Comparison of ENCODE assay signal across 25 cellular contexts in the genomic region with DNA sequence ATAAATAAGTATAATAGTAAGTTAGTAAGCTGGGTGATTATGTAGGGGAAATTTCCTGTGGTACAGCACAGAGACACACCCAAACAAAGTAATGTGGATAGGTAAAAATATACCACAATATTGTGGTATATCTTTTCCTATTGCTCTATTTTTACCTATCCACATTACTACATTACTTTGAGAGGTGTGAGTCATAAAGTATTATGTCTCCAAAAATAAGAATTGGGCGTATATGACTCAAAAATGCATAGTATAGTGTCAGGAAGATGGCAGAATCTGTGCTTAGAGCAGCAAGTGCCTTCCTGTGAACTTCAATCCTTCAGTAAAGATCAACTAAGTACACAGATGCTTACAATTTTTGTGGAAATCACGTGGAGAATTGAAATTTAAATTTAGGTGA. TPM values are rescaled to one million over a fixed set of nuclear protein-coding genes. Genes with fewer than 3 reads are reported as not detected.
DNase-seq lines count a peak whose midpoint lies in the region; ATAC-seq, FAIRE-seq and TF ChIP-seq lines count a peak whose summit lies in the region.
"Had no signal": no experiment of that assay in that cellular context is flagged by ENCODE, and none has a peak within 500 bp of the region (broad histone marks: within the 10 kb centered on the region; RNA-seq: fewer than 3 reads in every experiment).

No MANE protein-coding gene starts in this region.

- peak overlapping the region; percentile 34 for H3K27ac Mint-ChIP-seq in activated T-cell treated with anti-CD3 and anti-CD28 coated beads, Interleukin-2, amount 50 U/mL, for 72 hours
- H3K27ac Mint-ChIP-seq in activated naive CD8-positive, alpha-beta T cell treated with anti-CD3 and anti-CD28 coated beads for 36 hours: peak overlapping the region; percentile 97
- H3K27ac Mint-ChIP-seq in progenitor cell of endocrine pancreas: no peak overlapping the region
- H3K27ac Mint-ChIP-seq: neural progenitor cell, WTC11 had no signal

- no peak for DNase-seq in activated T-cell treated with anti-CD3 and anti-CD28 coated beads, Interleukin-2, amount 50 U/mL, for 72 hours
- no peak for DNase-seq in activated T-cell treated with anti-CD3 and anti-CD28 coated beads, Interleukin-2, amount 50 U/mL, for 48 hours
- DNase-seq in RWPE2 (ENCODE audit: low spot score) (no peak), NCI-H146 (lab: John Stamatoyannopoulos, UW) (no peak), urothelium cell line (ENCODE audit: low spot score) (no peak), progenitor cell of endocrine pancreas (ENCODE audit: low spot score, unreplicated experiment) (no peak)
- no peak for DNase-seq in activated naive CD8-positive, alpha-beta T cell treated with anti-CD3 and anti-CD28 coated beads for 36 hours
- DNase-seq in stimulated activated naive CD8-positive, alpha-beta T cell treated with anti-CD3 and anti-CD28 coated beads, Interleukin-15, Interleukin-2, amounts not matched to agents 100 U/mL and 50 U/mL, for 24 hours: no peak
- DNase-seq: C1 segment of cervical spinal cord; effector CD8-positive, alpha-beta T cell; NCI-H1417 treated with DMSO at 0.1 percent for 48 hours; NCI-H2171 treated with DMSO at 0.1 percent for 48 hours; NCI-H526; posterior cingulate gyrus; SK-N-SH; T1000 had no signal

- H3K36me3 Mint-ChIP-seq in activated T-cell treated with anti-CD3 and anti-CD28 coated beads, Interleukin-2, amount 50 U/mL, for 72 hours (ENCODE audit: insufficient read depth in 2 of 2): peaks cover under 1 to 5% of the 10 kb centered on the region in 2 donors
- peaks cover 62% of the 10 kb centered on the region for H3K36me3 Mint-ChIP-seq in activated naive CD8-positive, alpha-beta T cell treated with anti-CD3 and anti-CD28 coated beads for 36 hours
- H3K36me3 Mint-ChIP-seq in progenitor cell of endocrine pancreas (ENCODE audit: insufficient read depth): no peaks in the 10 kb centered on the region
- H3K36me3 Mint-ChIP-seq: neural progenitor cell, WTC11 had no signal

- H3K4me3 Mint-ChIP-seq in activated T-cell treated with anti-CD3 and anti-CD28 coated beads, Interleukin-2, amount 50 U/mL, for 72 hours: peak overlapping the region; percentile 32 to 53
- peak overlapping the region; percentile 32 for H3K4me3 Mint-ChIP-seq in activated naive CD8-positive, alpha-beta T cell treated with anti-CD3 and anti-CD28 coated beads for 36 hours
- H3K4me3 Mint-ChIP-seq in progenitor cell of endocrine pancreas (ENCODE audit: low read depth): no peak overlapping the region
- H3K4me3 Mint-ChIP-seq: neural progenitor cell, WTC11 had no signal

- TF ChIP-seq CTCF in RWPE2 (IDR thresholded peaks at IDR 0.05; ENCODE audit: poor library complexity, severe bottlenecking): no peak
- no peak for TF ChIP-seq CTCF in progenitor cell of endocrine pancreas (IDR thresholded peaks at IDR 0.05; ENCODE audit: unreplicated experiment)

- H3K27me3 ChIP-seq in RWPE2 (ENCODE audit: insufficient read depth, poor library complexity, severe bottlenecking): no peaks in the 10 kb centered on the region

- H3K27me3 Mint-ChIP-seq in activated T-cell treated with anti-CD3 and anti-CD28 coated beads, Interleukin-2, amount 50 U/mL, for 72 hours (ENCODE audit: low read depth): no peaks in the 10 kb centered on the region
- H3K27me3 Mint-ChIP-seq in activated naive CD8-positive, alpha-beta T cell treated with anti-CD3 and anti-CD28 coated beads for 36 hours: no peaks in the 10 kb centered on the region
- H3K27me3 Mint-ChIP-seq in progenitor cell of endocrine pancreas: peaks cover 22% of the 10 kb centered on the region

- H3K9me3 ChIP-seq in RWPE2 (ENCODE audit: severe bottlenecking): no peaks in the 10 kb centered on the region
- H3K9me3 ChIP-seq: SK-N-SH, suprapubic skin had no signal

- peak; percentile 70 to 71 for ATAC-seq in activated T-cell treated with anti-CD3 and anti-CD28 coated beads, Interleukin-2, amount 50 U/mL, for 72 hours (replicated peaks in 1 of 2)
- ATAC-seq in RWPE2 (ENCODE audit: low read depth): peak; percentile 52; the same call in 1 of the 3 replicates
- ATAC-seq in stimulated activated naive CD8-positive, alpha-beta T cell treated with anti-CD3 and anti-CD28 coated beads, Interleukin-15, Interleukin-2, amounts not matched to agents 100 U/mL and 50 U/mL, for 24 hours: peak; percentile 66
- ATAC-seq: esophagus mucosa, WTC11 had no signal

- no peak for FAIRE-seq in urothelium cell line (lab: Jason Lieb, UNC)
- FAIRE-seq: frontal cortex, H54, keratinocyte had no signal

- H3K4me1 ChIP-seq in RWPE2 (ENCODE audit: insufficient read depth, poor library complexity, severe bottlenecking): no peaks in the 10 kb centered on the region
- H3K4me1 ChIP-seq: neural progenitor cell, suprapubic skin had no signal

- H3K4me3 ChIP-seq in RWPE2 (ENCODE audit: severe bottlenecking): no peak overlapping the region
- H3K4me3 ChIP-seq: neural progenitor cell, suprapubic skin had no signal

- no peak overlapping the region for H3K27ac ChIP-seq in RWPE2 (ENCODE audit: poor library complexity, severe bottlenecking)
- H3K27ac ChIP-seq: neural progenitor cell, RWPE1, suprapubic skin had no signal

- H3K4me1 Mint-ChIP-seq in activated T-cell treated with anti-CD3 and anti-CD28 coated beads, Interleukin-2, amount 50 U/mL, for 72 hours (ENCODE audit: low read depth): peaks cover 96% of the 10 kb centered on the region
- H3K4me1 Mint-ChIP-seq in activated naive CD8-positive, alpha-beta T cell treated with anti-CD3 and anti-CD28 coated beads for 36 hours: peaks cover 89% of the 10 kb centered on the region
- no peaks in the 10 kb centered on the region for H3K4me1 Mint-ChIP-seq in progenitor cell of endocrine pancreas (ENCODE audit: low read depth)

- H3K36me3 ChIP-seq in RWPE2 (ENCODE audit: low read depth): no peaks in the 10 kb centered on the region
- H3K36me3 ChIP-seq: neural progenitor cell, suprapubic skin had no signal

- peaks cover 0 to 2% of the 10 kb centered on the region in 2 donors for H3K9me3 Mint-ChIP-seq in activated T-cell treated with anti-CD3 and anti-CD28 coated beads, Interleukin-2, amount 50 U/mL, for 72 hours
- peaks cover 11% of the 10 kb centered on the region for H3K9me3 Mint-ChIP-seq in activated naive CD8-positive, alpha-beta T cell treated with anti-CD3 and anti-CD28 coated beads for 36 hours
- H3K9me3 Mint-ChIP-seq in progenitor cell of endocrine pancreas (ENCODE audit: low read depth): no peaks in the 10 kb centered on the region
- H3K9me3 Mint-ChIP-seq: neural progenitor cell, WTC11 had no signal

RNA-seq across cellular contexts. Expression of a gene that starts 2.7 kb away (rescaled TPM):
- 10 to 100 TPM; 37.0 to 55.4 TPM for total RNA-seq in activated T-cell treated with anti-CD3 and anti-CD28 coated beads, Interleukin-2, amount 50 U/mL, for 72 hours
- total RNA-seq in activated naive CD8-positive, alpha-beta T cell treated with anti-CD3 and anti-CD28 coated beads for 36 hours: 10 to 100 TPM; 34.1 to 35.8 TPM
- total RNA-seq in progenitor cell of endocrine pancreas: not detected in 2 replicates
- total RNA-seq: frontal cortex, suprapubic skin, urinary bladder, WTC11 had no signal

RNA-seq across cellular contexts. Expression of a gene that starts 40.5 kb away (rescaled TPM):
- total RNA-seq in activated T-cell treated with anti-CD3 and anti-CD28 coated beads, Interleukin-2, amount 50 U/mL, for 72 hours: 1 to 10 TPM in 1 of 2 donors, under 1 TPM in 1; 0.91 to 1.6 TPM
- 1 to 10 TPM; 4.3 to 4.5 TPM for total RNA-seq in activated naive CD8-positive, alpha-beta T cell treated with anti-CD3 and anti-CD28 coated beads for 36 hours
- 0.96 and 1.6 TPM in 2 replicates for total RNA-seq in progenitor cell of endocrine pancreas
- total RNA-seq: WTC11 had no signal

Comparison
In these comparisons a context has a peak if more than half of its experiments do, and no peak if none do; other contexts are left out.
1. RNA of a gene that starts 2.7 kb away (total RNA-seq): 37.0 to 55.4 TPM in activated T-cell treated with anti-CD3 and anti-CD28 coated beads, Interleukin-2, amount 50 U/mL, for 72 hours and 34.1 to 35.8 TPM in activated naive CD8-positive, alpha-beta T cell treated with anti-CD3 and anti-CD28 coated beads for 36 hours; not detected in progenitor cell of endocrine pancreas; every median in the first group is over 10 times any median in the second.
2. Peak in every context shown above with its lines, with median percentiles within 50 percentile points of each other: ATAC-seq.